Comparison of ENCODE assay signal across 25 cellular contexts in the genomic region with DNA sequence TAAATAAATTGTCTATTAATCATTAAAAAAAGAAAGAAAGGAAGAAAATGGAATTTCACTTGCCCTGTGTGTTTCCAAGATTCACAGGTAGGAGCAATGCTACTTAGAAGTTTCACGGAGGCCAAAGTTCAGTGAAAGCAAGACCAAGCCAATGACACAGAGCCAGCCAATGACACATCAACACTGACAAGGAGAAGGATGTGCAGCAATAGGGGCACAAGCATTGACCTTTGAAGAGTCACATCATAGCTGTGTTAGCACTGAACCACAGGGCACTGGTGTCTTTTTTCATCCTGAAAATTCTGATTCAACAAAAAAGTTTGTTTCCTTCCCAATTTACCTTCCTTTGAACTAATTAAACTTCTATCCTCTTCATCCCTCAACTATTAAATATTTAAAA.
"Had no signal": no experiment of that assay in that cellular context is flagged by ENCODE, and none has a peak within 500 bp of the region (broad histone marks: within the 10 kb centered on the region; RNA-seq: fewer than 3 reads in every experiment).

No MANE protein-coding gene starts in this region.

- H3K27ac ChIP-seq: neural progenitor cell, ovary, parathyroid adenoma, right lobe of liver, sigmoid colon, stomach, thoracic aorta, thyroid gland, tibial nerve, upper lobe of left lung, vagina had no signal

- H3K79me2 ChIP-seq: parathyroid adenoma had no signal

- H3K9ac ChIP-seq: neural progenitor cell, parathyroid adenoma had no signal

- FAIRE-seq: small intestine, urothelium cell line had no signal

- H3K27me3 ChIP-seq: neural progenitor cell, ovary, right lobe of liver, sigmoid colon, stomach, thyroid gland, tibial nerve, upper lobe of left lung, vagina had no signal

- ATAC-seq: naive thymus-derived CD4-positive, alpha-beta T cell; natural killer cell; right cardiac atrium; right lobe of liver; stimulated activated effector memory CD8-positive, alpha-beta T cell treated with anti-CD3 and anti-CD28 coated beads, Interleukin-12 subunit alpha, Interleukin-12 subunit beta, amount 100 ng/mL, for 72 hours; stimulated activated naive B cell treated with anti-CD40 and anti-IgM and Interleukin-4, amounts not matched to agents 10 μg/mL and 1 μg/mL and 100 μg/mL, for 72 hours had no signal

- H3K4me1 ChIP-seq: neural progenitor cell, parathyroid adenoma, right lobe of liver, stomach, thyroid gland, tibial nerve, upper lobe of left lung, vagina had no signal

- DNase-seq: naive thymus-derived CD4-positive, alpha-beta T cell; natural killer cell; occipital lobe; ovary; right cardiac atrium; right lobe of liver; sigmoid colon; small intestine; stimulated activated CD4-positive, alpha-beta T cell treated with anti-CD3 and anti-CD28 coated beads, Interleukin-15, amount 100 ng/mL, for 24 hours; stimulated activated CD4-positive, alpha-beta T cell treated with anti-CD3 and anti-CD28 coated beads, Interleukin-2, amount 100 ng/mL, for 24 hours; stimulated activated CD4-positive, alpha-beta T cell treated with anti-CD3 and anti-CD28 coated beads, Interleukin-2, amount 100 ng/mL, for 48 hours; stimulated activated CD4-positive, alpha-beta T cell treated with anti-CD3 and anti-CD28 coated beads, Interleukin-4, amount 100 ng/mL, for 24 hours; stimulated activated naive B cell treated with anti-CD40 and anti-IgM and Interleukin-4, amounts not matched to agents 10 μg/mL and 1 μg/mL and 100 μg/mL, for 72 hours; stimulated activated naive CD4-positive, alpha-beta T cell treated with Interleukin-2 at 50 U/mL for 16 hours; stomach; thyroid gland; trophoblast cell; upper lobe of left lung had no signal

- H2AFZ ChIP-seq: neural progenitor cell, parathyroid adenoma had no signal

- H3K4me2 ChIP-seq: neural progenitor cell had no signal

- H3K4me3 ChIP-seq: neural progenitor cell, ovary, right lobe of liver, sigmoid colon, stomach, thoracic aorta, thyroid gland, tibial nerve, upper lobe of left lung, vagina had no signal

- H3K9me3 ChIP-seq: ovary, right lobe of liver, sigmoid colon, stomach, thoracic aorta, thyroid gland, tibial nerve, upper lobe of left lung, vagina had no signal

- H3K36me3 ChIP-seq: neural progenitor cell, ovary, right lobe of liver, sigmoid colon, stomach, thoracic aorta, thyroid gland, tibial nerve, upper lobe of left lung, vagina had no signal
